ENCODE assay signal across 8 cellular contexts in the genomic region with DNA sequence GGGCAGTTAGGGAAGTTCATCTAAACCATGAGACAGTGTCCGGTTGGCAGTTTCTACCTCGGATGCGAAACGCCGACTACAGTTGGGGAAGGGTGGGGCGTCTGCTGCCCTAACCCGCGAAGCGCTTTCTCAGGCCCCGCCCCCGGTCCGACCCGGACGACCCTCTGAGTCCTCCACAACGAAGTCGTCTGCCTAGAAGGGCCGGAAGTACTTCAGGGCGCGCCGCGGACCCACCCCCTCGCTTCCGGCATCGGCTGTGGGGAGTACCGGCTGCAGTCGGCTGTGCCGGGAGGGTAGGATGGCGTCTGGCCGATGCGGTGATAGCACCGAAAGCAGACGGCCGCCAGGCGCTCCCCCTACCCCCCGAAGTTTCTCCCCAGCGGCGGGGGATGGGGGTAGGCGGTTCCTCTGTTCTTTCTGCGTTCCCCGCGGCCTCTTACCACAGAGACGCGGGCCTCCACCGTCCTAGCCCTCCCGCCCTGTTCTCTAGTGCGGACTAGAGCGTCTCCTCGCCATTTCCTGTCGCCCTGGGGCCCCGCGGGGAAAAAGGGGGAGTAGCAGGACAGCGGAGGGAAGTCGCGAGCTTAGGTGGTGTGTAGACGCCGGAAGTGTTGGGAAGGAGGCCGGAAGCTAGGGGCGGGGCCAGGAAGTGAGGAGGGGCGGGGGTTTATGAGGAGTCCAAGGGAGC. TPM values are rescaled to one million over a fixed set of nuclear protein-coding genes. Genes with fewer than 3 reads are reported as not detected.
DNase-seq lines count a peak whose midpoint lies in the region; ATAC-seq, FAIRE-seq and TF ChIP-seq lines count a peak whose summit lies in the region.

A gene (plus strand): TSS at position 241 of the 688 bp plus-strand sequence. CDS start 719 bp downstream, outside the sequence.

- TF ChIP-seq RAD21 in A549 (conservative IDR thresholded peaks at IDR 0.05 in 1 of 2, IDR thresholded peaks at IDR 0.05 in 1 of 2): 0 out of 5 replicates have a peak, but pooled peaks of 1 of the 2 experiments have one; percentile 15

- H3K27me3 ChIP-seq in lower lobe of right lung (ENCODE audit: low read depth): no peaks in the 10 kb centered on the region

- intact Hi-C loops in lower lobe of right lung (cut with DNase I): no loop called here

- H3K9me3 ChIP-seq in A549: no peaks in the 10 kb centered on the region
- no peaks in the 10 kb centered on the region for H3K9me3 ChIP-seq in lower lobe of right lung

- FAIRE-seq in A549 (lab: Jason Lieb, UNC): no peak

- H3K4me2 ChIP-seq in A549: peak within 1 kb of the TSS; percentile 85

- 1% methylated on average over 50 of the region's 59 CpGs for WGBS in A549 (ENCODE audit: missing lambda C conversion rate)

- POLR2A ChIA-PET in A549 (lab: Yijun Ruan, JAX): interaction anchor here (0.7 to 2.6 kb wide), 13 partner anchors 8 to 392 kb away, joined by 3 to 48 read pairs (median 9); a partner anchor contains a TSS

- ATAC-seq in A549 (peak; percentile 72 to 78), HG03439 (IDR thresholded peaks at IDR 0.05; ENCODE audit: unreplicated experiment) (peak; percentile 64), lower lobe of right lung (peak; percentile 90 to 93)

- peak; percentile 93 to 99 for DNase-seq in A549 (ENCODE audit: low read depth in 1 of 2, low spot score in 1 of 2)
- peak; percentile 96 for DNase-seq in activated CD4-positive, alpha-beta T cell treated with anti-CD3 and anti-CD28 coated beads for 1 hour
- peak; percentile 99 for DNase-seq in dermis blood vessel endothelial cell
- peak; percentile 99 for DNase-seq in lower lobe of right lung
- peak; percentile 94 to 97 (median 97) for DNase-seq in stimulated activated CD4-positive, alpha-beta T cell treated with anti-CD3 and anti-CD28 coated beads, TNF-alpha, amount 100 ng/mL, for 48 hours (ENCODE audit: low read depth in 3 of 3)
- DNase-seq in NOMO-1 treated with dmso at 0.1 percent for 144 hours (lab: John Stamatoyannopoulos, UW; ENCODE audit: unreplicated experiment): no peak

- peak; percentile 60 for TF ChIP-seq POLR2A in A549 (IDR thresholded peaks at IDR 0.05; ENCODE audit: low read length)
- peak; percentile 97 for TF ChIP-seq POLR2A in GM19099 (IDR thresholded peaks at IDR 0.05; ENCODE audit: extremely low read depth, insufficient read length, low read depth)

- H3K27ac ChIP-seq in A549: peak within 1 kb of the TSS; percentile 95 to 98
- peak within 1 kb of the TSS; percentile 97 for H3K27ac ChIP-seq in lower lobe of right lung

- no peak for TF ChIP-seq EP300 in A549 (IDR thresholded peaks at IDR 0.05)

- H3K4me3 ChIP-seq in A549: peak within 1 kb of the TSS; percentile 90
- peak within 1 kb of the TSS; percentile 84 for H3K4me3 ChIP-seq in lower lobe of right lung

- H3K4me1 ChIP-seq in A549 (peaks cover 16% of the 10 kb centered on the region), lower lobe of right lung (peaks cover 41% of the 10 kb centered on the region)

- CTCF ChIA-PET in A549 (lab: Yijun Ruan, JAX): interaction anchor here (0.7 to 1.8 kb wide), 4 partner anchors 16 to 24 kb away, joined by 3 to 5 read pairs (median 4); a partner anchor contains a TSS

- TF ChIP-seq CTCF in A549 (IDR thresholded peaks at IDR 0.05) (no peak), lower lobe of right lung (IDR thresholded peaks at IDR 0.05) (peak; percentile 22)

- H3K36me3 ChIP-seq in lower lobe of right lung: peaks cover 12% of the 10 kb centered on the region

TF ChIP-seq in A549, 52 proteins besides CTCF, POLR2A, EP300 and RAD21 (continues in another document):
- TF ChIP-seq, protein P1, sequence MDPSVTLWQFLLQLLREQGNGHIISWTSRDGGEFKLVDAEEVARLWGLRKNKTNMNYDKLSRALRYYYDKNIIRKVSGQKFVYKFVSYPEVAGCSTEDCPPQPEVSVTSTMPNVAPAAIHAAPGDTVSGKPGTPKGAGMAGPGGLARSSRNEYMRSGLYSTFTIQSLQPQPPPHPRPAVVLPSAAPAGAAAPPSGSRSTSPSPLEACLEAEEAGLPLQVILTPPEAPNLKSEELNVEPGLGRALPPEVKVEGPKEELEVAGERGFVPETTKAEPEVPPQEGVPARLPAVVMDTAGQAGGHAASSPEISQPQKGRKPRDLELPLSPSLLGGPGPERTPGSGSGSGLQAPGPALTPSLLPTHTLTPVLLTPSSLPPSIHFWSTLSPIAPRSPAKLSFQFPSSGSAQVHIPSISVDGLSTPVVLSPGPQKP (IDR thresholded peaks at IDR 0.05; ENCODE audit: low read depth, low read length): peak; percentile 40; the same call in 1 of the 2 replicates
- TF ChIP-seq JUN (IDR thresholded peaks at IDR 0.05) (peak; percentile 83 to 99), POLR2AphosphoS2 (conservative IDR thresholded peaks at IDR 0.05; ENCODE audit: low read length) (no peak), KDM1A (IDR thresholded peaks at IDR 0.05; ENCODE audit: low read depth) (no peak), PHF8 (IDR thresholded peaks at IDR 0.05; ENCODE audit: borderline replicate concordance, low read depth) (peak; percentile 90), TFCP2L1 (CRISPR knock-in tag; IDR thresholded peaks at IDR 0.05) (peak; percentile 31; the same call in 1 of the 2 replicates), HOXA7 (CRISPR knock-in tag; IDR thresholded peaks at IDR 0.05) (peak; percentile 76), MAZ (IDR thresholded peaks at IDR 0.05; ENCODE audit: borderline replicate concordance, low read depth, low read length) (0 out of 2 replicates have a peak, but pooled peaks have one; percentile 42), FOXS1 (CRISPR knock-in tag; IDR thresholded peaks at IDR 0.05) (no peak), EHMT2 (IDR thresholded peaks at IDR 0.05; ENCODE audit: low read depth) (no peak), RFX5 (IDR thresholded peaks at IDR 0.05) (peak; percentile 36; the same call in 1 of the 2 replicates), GATA3 (IDR thresholded peaks at IDR 0.05; ENCODE audit: borderline replicate concordance) (peak; percentile 53), CHD2 (IDR thresholded peaks at IDR 0.05; ENCODE audit: low read length, partially characterized antibody) (peak; percentile 11), FOSB (CRISPR knock-in tag; IDR thresholded peaks at IDR 0.05) (0 out of 2 replicates have a peak, but pooled peaks have one; percentile 22), ZC3H11A (IDR thresholded peaks at IDR 0.05) (no peak), MAFK (IDR thresholded peaks at IDR 0.05; ENCODE audit: partially characterized antibody) (peak; percentile 35), MYC (IDR thresholded peaks at IDR 0.05; ENCODE audit: borderline replicate concordance, low read length) (0 out of 2 replicates have a peak, but pooled peaks have one; percentile 22)
- TF ChIP-seq, protein P2, sequence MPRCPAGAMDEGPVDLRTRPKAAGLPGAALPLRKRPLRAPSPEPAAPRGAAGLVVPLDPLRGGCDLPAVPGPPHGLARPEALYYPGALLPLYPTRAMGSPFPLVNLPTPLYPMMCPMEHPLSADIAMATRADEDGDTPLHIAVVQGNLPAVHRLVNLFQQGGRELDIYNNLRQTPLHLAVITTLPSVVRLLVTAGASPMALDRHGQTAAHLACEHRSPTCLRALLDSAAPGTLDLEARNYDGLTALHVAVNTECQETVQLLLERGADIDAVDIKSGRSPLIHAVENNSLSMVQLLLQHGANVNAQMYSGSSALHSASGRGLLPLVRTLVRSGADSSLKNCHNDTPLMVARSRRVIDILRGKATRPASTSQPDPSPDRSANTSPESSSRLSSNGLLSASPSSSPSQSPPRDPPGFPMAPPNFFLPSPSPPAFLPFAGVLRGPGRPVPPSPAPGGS (IDR thresholded peaks at IDR 0.05): peak; percentile 82; the same call in 2 of the 3 replicates
- TF ChIP-seq, protein P3, sequence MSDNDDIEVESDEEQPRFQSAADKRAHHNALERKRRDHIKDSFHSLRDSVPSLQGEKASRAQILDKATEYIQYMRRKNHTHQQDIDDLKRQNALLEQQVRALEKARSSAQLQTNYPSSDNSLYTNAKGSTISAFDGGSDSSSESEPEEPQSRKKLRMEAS (IDR thresholded peaks at IDR 0.05): peak; percentile 80
- TF ChIP-seq, protein P4, sequence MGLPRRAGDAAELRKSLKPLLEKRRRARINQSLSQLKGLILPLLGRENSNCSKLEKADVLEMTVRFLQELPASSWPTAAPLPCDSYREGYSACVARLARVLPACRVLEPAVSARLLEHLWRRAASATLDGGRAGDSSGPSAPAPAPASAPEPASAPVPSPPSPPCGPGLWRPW (IDR thresholded peaks at IDR 0.05): no peak
- TF ChIP-seq, protein P5, sequence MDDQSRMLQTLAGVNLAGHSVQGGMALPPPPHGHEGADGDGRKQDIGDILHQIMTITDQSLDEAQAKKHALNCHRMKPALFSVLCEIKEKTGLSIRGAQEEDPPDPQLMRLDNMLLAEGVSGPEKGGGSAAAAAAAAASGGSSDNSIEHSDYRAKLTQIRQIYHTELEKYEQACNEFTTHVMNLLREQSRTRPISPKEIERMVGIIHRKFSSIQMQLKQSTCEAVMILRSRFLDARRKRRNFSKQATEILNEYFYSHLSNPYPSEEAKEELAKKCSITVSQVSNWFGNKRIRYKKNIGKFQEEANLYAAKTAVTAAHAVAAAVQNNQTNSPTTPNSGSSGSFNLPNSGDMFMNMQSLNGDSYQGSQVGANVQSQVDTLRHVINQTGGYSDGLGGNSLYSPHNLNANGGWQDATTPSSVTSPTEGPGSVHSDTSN (IDR thresholded peaks at IDR 0.05): 0 out of 2 replicates have a peak, but pooled peaks have one; percentile 44

RNA-seq across cellular contexts. Expression of the gene that starts here (rescaled TPM):
- 17.0 and 22.7 TPM in 2 replicates for polyA plus RNA-seq in A549 (2011; rRNA removed)
- polyA plus RNA-seq in A549 (2012; cell fraction: cytosol; rRNA removed): 21.6 and 22.2 TPM in 2 replicates
- 73.3 and 77.6 TPM in 2 replicates for polyA plus RNA-seq in A549 (2012; cell fraction: nucleus; rRNA removed)
- polyA plus RNA-seq in A549 (2017; fragmentation: RNase III; extraction: RNeasy Plus Mini Kit Qiagen cat#74134 plus additional on column Dnase treatment): 29.7 to 35.0 TPM (median 32.5 TPM) in 3 replicates
- polyA minus RNA-seq in A549 (2011; rRNA and poly(A)+ RNA removed): 10.5 and 11.3 TPM in 2 replicates
- 9.0 and 9.2 TPM in 2 replicates for total RNA-seq in dermis blood vessel endothelial cell
- 29.1 TPM for total RNA-seq in lower lobe of right lung
